Comparison of ENCODE assay signal across 19 cellular contexts in the genomic region with DNA sequence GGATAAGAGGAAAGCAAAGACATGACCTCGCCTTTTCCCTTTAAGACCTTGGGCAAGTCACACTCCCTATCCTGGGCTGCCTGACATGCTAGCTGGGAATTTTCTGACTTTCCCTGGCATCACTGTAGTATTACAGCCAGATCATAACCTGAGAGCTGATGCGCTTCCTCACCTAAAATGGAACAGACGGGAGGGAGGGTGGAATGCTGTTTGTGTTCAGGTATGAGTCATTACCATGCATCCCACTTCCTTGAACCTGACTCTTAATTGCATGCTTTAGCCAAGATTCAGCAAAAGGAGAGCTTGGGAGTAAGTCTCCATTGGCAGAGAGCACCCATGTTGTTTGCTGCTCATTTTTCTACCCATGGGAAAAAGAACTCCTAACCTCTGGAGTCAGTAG.
DNase-seq lines count a peak whose midpoint lies in the region; ATAC-seq and TF ChIP-seq lines count a peak whose summit lies in the region.
"Had no signal": no experiment of that assay in that cellular context is flagged by ENCODE, and none has a peak within 500 bp of the region (broad histone marks: within the 10 kb centered on the region; RNA-seq: fewer than 3 reads in every experiment).

No MANE protein-coding gene starts in this region.

- H3K4me2 ChIP-seq in Loucy (ENCODE audit: low read depth, low read length, poor library complexity, severe bottlenecking), result no peak overlapping the region

- H3F3A ChIP-seq in Loucy (ENCODE audit: low read depth), result no peaks in the 10 kb centered on the region

- H3K36me3 ChIP-seq in Loucy (ENCODE audit: insufficient read depth, low read length) (no peaks in the 10 kb centered on the region), left lung (no peaks in the 10 kb centered on the region), esophagus muscularis mucosa (no peaks in the 10 kb centered on the region), lower lobe of right lung (no peaks in the 10 kb centered on the region)
- H3K36me3 ChIP-seq: gastrocnemius medialis, prostate gland, thoracic aorta had no signal

- no peak for TF ChIP-seq EP300 in esophagus muscularis mucosa (IDR thresholded peaks at IDR 0.05)

- no peak overlapping the region for H3K9ac ChIP-seq in Loucy (ENCODE audit: low read depth, low read length, poor library complexity, severe bottlenecking)

- 82% methylated on average over 3 of the region's 3 CpGs for WGBS in esophagus muscularis mucosa

- no peak for TF ChIP-seq CTCF in Loucy (conservative IDR thresholded peaks at IDR 0.05; ENCODE audit: low read length)
- TF ChIP-seq CTCF in coronary artery (IDR thresholded peaks at IDR 0.05), result no peak
- no peak for TF ChIP-seq CTCF in left lung (IDR thresholded peaks at IDR 0.05)
- no peak for TF ChIP-seq CTCF in esophagus muscularis mucosa (IDR thresholded peaks at IDR 0.05)
- no peak for TF ChIP-seq CTCF in lower lobe of right lung (IDR thresholded peaks at IDR 0.05)

- H3K9me2 ChIP-seq in Loucy (replicated peaks; ENCODE audit: low read depth, low read length), result no peaks in the 10 kb centered on the region

- intact Hi-C loops in left lung (cut with DNase I) (loop anchor here in 1 of 2 donors (5.0 to 10.0 kb wide), 2 partner anchors 152 to 219 kb away; no protein-coding TSS in a partner anchor), esophagus muscularis mucosa (cut with DNase I) (loop anchor here (10.0 kb wide), 1 partner anchor 222 kb away; no protein-coding TSS in a partner anchor), sciatic nerve (cut with DNase I) (no loop called here), lower lobe of right lung (cut with DNase I) (no loop called here)

- H3K79me2 ChIP-seq in Loucy (ENCODE audit: insufficient read depth, low read length), result no peaks in the 10 kb centered on the region

- peak; percentile 22 for ATAC-seq in left lung
- no peak for ATAC-seq in sciatic nerve
- no peak for ATAC-seq in HG03097 (IDR thresholded peaks at IDR 0.05; ENCODE audit: low FRiP score, unreplicated experiment)
- no peak for ATAC-seq in lower lobe of right lung
- ATAC-seq: activated T-helper 17 cell treated with anti-CD3 and anti-CD28 coated beads, Interleukin-2, amount 50 U/mL, for 72 hours; gastrocnemius medialis; natural killer cell treated with Interleukin-12 subunit alpha and Interleukin-12 subunit beta and Interleukin-15 and Interleukin-18, amount 100 ng/mL, for 72 hours; T-helper 17 cell had no signal

- H4K20me1 ChIP-seq in Loucy (ENCODE audit: insufficient read depth, low read length, poor library complexity, severe bottlenecking), result no peaks in the 10 kb centered on the region

- H3K9me3 ChIP-seq in Loucy (ENCODE audit: insufficient read depth, low read depth, low read length) (no peaks in the 10 kb centered on the region), left lung (no peaks in the 10 kb centered on the region), esophagus muscularis mucosa (peaks cover 0 to 11% (median 5%) of the 10 kb centered on the region in 4 donors), lower lobe of right lung (no peaks in the 10 kb centered on the region)
- H3K9me3 ChIP-seq: gastrocnemius medialis, prostate gland had no signal

- TF ChIP-seq POLR2A in esophagus muscularis mucosa (IDR thresholded peaks at IDR 0.05; ENCODE audit: low read depth), result no peak

- H3K4me1 ChIP-seq in Loucy (ENCODE audit: insufficient read depth, low read length, poor library complexity, severe bottlenecking), result peaks cover 14% of the 10 kb centered on the region
- H3K4me1 ChIP-seq in left lung, result no peaks in the 10 kb centered on the region
- no peaks in the 10 kb centered on the region for H3K4me1 ChIP-seq in esophagus muscularis mucosa
- H3K4me1 ChIP-seq in lower lobe of right lung, result no peaks in the 10 kb centered on the region
- H3K4me1 ChIP-seq: Caco-2, gastrocnemius medialis, prostate gland had no signal

- H3K27me3 ChIP-seq in Loucy (ENCODE audit: insufficient read depth, low read length, poor library complexity, severe bottlenecking) (no peaks in the 10 kb centered on the region), left lung (no peaks in the 10 kb centered on the region), esophagus muscularis mucosa (peaks cover 0 to 5% (median 0%) of the 10 kb centered on the region in 4 donors), lower lobe of right lung (ENCODE audit: low read depth) (no peaks in the 10 kb centered on the region)
- H3K27me3 ChIP-seq: gastrocnemius medialis had no signal

- no peak overlapping the region for H3K27ac ChIP-seq in coronary artery
- H3K27ac ChIP-seq in left lung, result no peak overlapping the region
- H3K27ac ChIP-seq in esophagus muscularis mucosa (replicated peaks in 1 of 4), result no peak overlapping the region
- no peak overlapping the region for H3K27ac ChIP-seq in lower lobe of right lung
- H3K27ac ChIP-seq: gastrocnemius medialis, prostate gland, thoracic aorta had no signal

- H3K4me3 ChIP-seq in Loucy (ENCODE audit: low read length, poor library complexity, severe bottlenecking) (no peak overlapping the region), coronary artery (no peak overlapping the region), left lung (no peak overlapping the region), esophagus muscularis mucosa (no peak overlapping the region), lower lobe of right lung (no peak overlapping the region)
- H3K4me3 ChIP-seq: gastrocnemius medialis, prostate gland, thoracic aorta had no signal

- H2AFZ ChIP-seq in Loucy (ENCODE audit: low read length), result 0 out of 2 replicates have a peak overlapping the region, but pooled peaks have one; percentile 58

- DNase-seq in EH (ENCODE audit: low read depth) (peak; percentile 46), coronary artery (ENCODE audit: low spot score) (peak; percentile 14), left lung (no peak), esophagus muscularis mucosa (ENCODE audit: extremely low spot score) (no peak), sciatic nerve (ENCODE audit: low spot score) (no peak), lower lobe of right lung (no peak)
- DNase-seq: activated CD4-positive, CD25-positive, alpha-beta regulatory T cell; Caco-2; gastrocnemius medialis; H7; NCI-H1930; SIG-M5; T-helper 17 cell had no signal

Comparison
In these comparisons a context has a peak if more than half of its experiments do, and no peak if none do; other contexts are left out.
1. DNase-seq: peak in EH (single experiment) and coronary artery (single experiment); none in left lung (0 of 2), esophagus muscularis mucosa (single experiment), sciatic nerve (single experiment) and lower lobe of right lung (single experiment).